19 cellular contexts compared by ENCODE assay signal in the genomic region with DNA sequence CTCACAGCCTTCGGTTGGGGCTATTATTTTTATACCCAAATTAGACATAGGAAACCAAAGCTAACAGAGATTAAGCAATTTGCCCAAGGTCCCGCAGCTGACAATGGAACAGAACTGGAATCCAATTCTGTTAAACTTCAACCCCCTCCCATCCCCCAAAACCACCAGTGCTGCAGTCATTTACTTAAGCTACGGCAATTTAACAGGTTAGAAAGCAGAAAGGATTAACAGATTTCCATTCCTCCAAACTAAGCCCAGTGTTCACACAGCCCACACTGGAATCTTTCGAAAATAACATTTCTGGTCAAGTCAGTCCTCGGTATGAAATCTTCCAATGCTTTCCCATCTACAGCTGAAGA.
DNase-seq lines count a peak whose midpoint lies in the region; ATAC-seq and TF ChIP-seq lines count a peak whose summit lies in the region.
"Had no signal": no experiment of that assay in that cellular context is flagged by ENCODE, and none has a peak within 500 bp of the region (broad histone marks: within the 10 kb centered on the region; RNA-seq: fewer than 3 reads in every experiment).

No MANE protein-coding gene starts in this region.

- H3K36me3 ChIP-seq in HAP-1 (replicated peaks) (peaks cover 2% of the 10 kb centered on the region; the same call in 1 of the 2 replicates), trophoblast cell (ENCODE audit: control insufficient read depth in 1 of 2, insufficient read depth in 2 of 2, low read length in 2 of 2) (no peaks in the 10 kb centered on the region)
- H3K36me3 ChIP-seq in CD8-positive, alpha-beta memory T cell (ENCODE audit: insufficient read depth, low read length) = no peaks in the 10 kb centered on the region

- DNase-seq in HAP-1 (ENCODE audit: low spot score in 2 of 2) = peak; percentile 16 to 19
- DNase-seq in left lobe of liver (ENCODE audit: low spot score) = peak; percentile 82
- DNase-seq in trophoblast cell = no peak
- no peak for DNase-seq in hepatic stellate cell (ENCODE audit: low spot score)
- no peak for DNase-seq in hypothalamus (lab: John Stamatoyannopoulos, UW)
- DNase-seq in ureter (ENCODE audit: low spot score) = no peak
- DNase-seq in CD8-positive, alpha-beta memory T cell = no peak
- DNase-seq: Calu3; DMS79; H9; MV-4-11; NCI-H1417 treated with DMSO at 0.1 percent for 48 hours; NCI-H2029 treated with DMSO at 0.1 percent for 48 hours; NCI-H510A treated with DMSO at 0.1 percent for 48 hours; NK-92 treated with Interleukin-12 subunit alpha and Interleukin-12 subunit beta, amount 100 ng/mL, for 24 hours; PC-3 had no signal

- peaks cover 67% of the 10 kb centered on the region for H3K4me1 Mint-ChIP-seq in brain
- no peaks in the 10 kb centered on the region for H3K4me1 Mint-ChIP-seq in CD8-positive, alpha-beta memory T cell
- H3K4me1 Mint-ChIP-seq: IgD-negative memory B cell had no signal

- no peaks in the 10 kb centered on the region for H3K79me2 ChIP-seq in trophoblast cell (ENCODE audit: control insufficient read depth, insufficient read depth, low read length, poor library complexity)

- ATAC-seq in left lobe of liver = peak; percentile 86
- ATAC-seq: PC-3 had no signal

- POLR2A ChIA-PET in CD8-positive, alpha-beta memory T cell (lab: Charles Lee) = no interaction called here

- H3K4me1 ChIP-seq in HAP-1 (peaks cover 37% of the 10 kb centered on the region), trophoblast cell (ENCODE audit: control insufficient read depth in 1 of 2, insufficient read depth in 2 of 2, low read length in 2 of 2) (peaks cover 2 to 4% of the 10 kb centered on the region in 2 experiments)
- H3K4me1 ChIP-seq in CD8-positive, alpha-beta memory T cell (ENCODE audit: insufficient read depth, low read length) = no peaks in the 10 kb centered on the region

- H3K27ac ChIP-seq in trophoblast cell (ENCODE audit: low read depth, low read length) = no peak overlapping the region
- H3K27ac ChIP-seq in CD8-positive, alpha-beta memory T cell (ENCODE audit: low read depth, low read length) = no peak overlapping the region

- H3K23ac ChIP-seq in trophoblast cell (ENCODE audit: low read length) = no peak overlapping the region

- H3K4ac ChIP-seq in trophoblast cell (ENCODE audit: low read depth, low read length) = no peak overlapping the region

- no peaks in the 10 kb centered on the region for H3K27me3 ChIP-seq in HAP-1 (ENCODE audit: low read depth)
- H3K27me3 ChIP-seq in trophoblast cell (ENCODE audit: insufficient read depth, low read length) = no peaks in the 10 kb centered on the region
- H3K27me3 ChIP-seq in CD8-positive, alpha-beta memory T cell (ENCODE audit: insufficient read depth, low read length, poor library complexity, severe bottlenecking) = no peaks in the 10 kb centered on the region

- no peak overlapping the region for H4K12ac ChIP-seq in trophoblast cell (ENCODE audit: low read depth, low read length)

- peaks cover 16% of the 10 kb centered on the region for H3K36me3 Mint-ChIP-seq in brain
- H3K36me3 Mint-ChIP-seq in CD8-positive, alpha-beta memory T cell = no peaks in the 10 kb centered on the region
- H3K36me3 Mint-ChIP-seq: CD14-positive monocyte, IgD-negative memory B cell had no signal

- TF ChIP-seq CTCF in brain (conservative IDR thresholded peaks at IDR 0.05) = no peak

- peak overlapping the region; percentile 64 for H2BK5ac ChIP-seq in trophoblast cell (ENCODE audit: low read depth, low read length, poor library complexity)

- no peak overlapping the region for H3K18ac ChIP-seq in trophoblast cell (ENCODE audit: low read length)

- in situ Hi-C loops in HAP-1 (cut with MboI; ENCODE audit: low sequenced_read_pairs) = no loop called here

- no peak overlapping the region for H3K14ac ChIP-seq in trophoblast cell (ENCODE audit: low read length)

- peaks cover 0 to 6% (median 0%) of the 10 kb centered on the region in 5 experiments for H3K9me3 Mint-ChIP-seq in brain
- peaks cover 0 to 3% (median 0%) of the 10 kb centered on the region in 5 donors for H3K9me3 Mint-ChIP-seq in CD8-positive, alpha-beta memory T cell
- H3K9me3 Mint-ChIP-seq: H9 had no signal

- H2AK5ac ChIP-seq in trophoblast cell (ENCODE audit: low read length) = no peak overlapping the region

- WGBS in trophoblast cell (ENCODE audit: extremely low coverage, insufficient coverage, insufficient read length) = no CpG with 5 or more reads among the region's 5 CpGs

- no peak overlapping the region for H4K91ac ChIP-seq in trophoblast cell (ENCODE audit: low read depth, low read length)

- H3K9ac ChIP-seq in trophoblast cell (ENCODE audit: low read length) = no peak overlapping the region

- peaks cover 5% of the 10 kb centered on the region for H3K79me1 ChIP-seq in trophoblast cell (ENCODE audit: low read length)

- H2BK12ac ChIP-seq in trophoblast cell (ENCODE audit: low read length) = no peak overlapping the region

- no peak overlapping the region for H4K8ac ChIP-seq in trophoblast cell (ENCODE audit: low read depth, low read length)

- H3K27me3 Mint-ChIP-seq in brain = peaks cover 3% of the 10 kb centered on the region
- H3K27me3 Mint-ChIP-seq in CD8-positive, alpha-beta memory T cell = no peaks in the 10 kb centered on the region
- H3K27me3 Mint-ChIP-seq: IgD-negative memory B cell had no signal

- H3K4me2 ChIP-seq in trophoblast cell (ENCODE audit: low read length) = no peak overlapping the region

- H3K4me3 Mint-ChIP-seq in brain = peak overlapping the region in 1 of 5 experiments; percentile 17
- no peak overlapping the region for H3K4me3 Mint-ChIP-seq in CD8-positive, alpha-beta memory T cell
- H3K4me3 Mint-ChIP-seq: CD14-positive monocyte, H9, IgD-negative memory B cell had no signal

- peak overlapping the region in 4 of 5 experiments; percentile 26 to 68 (median 41) for H3K27ac Mint-ChIP-seq in brain
- H3K27ac Mint-ChIP-seq in CD8-positive, alpha-beta memory T cell = no peak overlapping the region
- H3K27ac Mint-ChIP-seq: CD14-positive monocyte, IgD-negative memory B cell had no signal

- H3K9me3 ChIP-seq in HAP-1 (no peaks in the 10 kb centered on the region), trophoblast cell (ENCODE audit: insufficient read depth, low read depth, low read length) (peaks cover 2% of the 10 kb centered on the region)
- H3K9me3 ChIP-seq in CD8-positive, alpha-beta memory T cell (ENCODE audit: low read length) = no peaks in the 10 kb centered on the region

- H2AFZ ChIP-seq in trophoblast cell (ENCODE audit: insufficient read depth, low read length, poor library complexity) = no peak overlapping the region

- CTCF ChIA-PET in CD8-positive, alpha-beta memory T cell (lab: Charles Lee) = no interaction called here

- H3K4me3 ChIP-seq in HAP-1 (no peak overlapping the region), trophoblast cell (ENCODE audit: low read depth, low read length) (no peak overlapping the region)
- H3K4me3 ChIP-seq in CD8-positive, alpha-beta memory T cell (ENCODE audit: low read length) = no peak overlapping the region

- H2BK120ac ChIP-seq in trophoblast cell (ENCODE audit: insufficient read depth, low read length, poor library complexity) = no peak overlapping the region

Comparison
In these comparisons a context has a peak if more than half of its experiments do, and no peak if none do; other contexts are left out.
1. DNase-seq: peak in HAP-1 (2 of 2) and left lobe of liver (single experiment); none in trophoblast cell (0 of 2), hepatic stellate cell (single experiment), hypothalamus (0 of 51), ureter (single experiment) and CD8-positive, alpha-beta memory T cell (0 of 5).
2. H3K27ac Mint-ChIP-seq: peak in brain (4 of 5); none in CD8-positive, alpha-beta memory T cell (0 of 8).